ENCODE assay signal across 1 cellular context in the genomic region with DNA sequence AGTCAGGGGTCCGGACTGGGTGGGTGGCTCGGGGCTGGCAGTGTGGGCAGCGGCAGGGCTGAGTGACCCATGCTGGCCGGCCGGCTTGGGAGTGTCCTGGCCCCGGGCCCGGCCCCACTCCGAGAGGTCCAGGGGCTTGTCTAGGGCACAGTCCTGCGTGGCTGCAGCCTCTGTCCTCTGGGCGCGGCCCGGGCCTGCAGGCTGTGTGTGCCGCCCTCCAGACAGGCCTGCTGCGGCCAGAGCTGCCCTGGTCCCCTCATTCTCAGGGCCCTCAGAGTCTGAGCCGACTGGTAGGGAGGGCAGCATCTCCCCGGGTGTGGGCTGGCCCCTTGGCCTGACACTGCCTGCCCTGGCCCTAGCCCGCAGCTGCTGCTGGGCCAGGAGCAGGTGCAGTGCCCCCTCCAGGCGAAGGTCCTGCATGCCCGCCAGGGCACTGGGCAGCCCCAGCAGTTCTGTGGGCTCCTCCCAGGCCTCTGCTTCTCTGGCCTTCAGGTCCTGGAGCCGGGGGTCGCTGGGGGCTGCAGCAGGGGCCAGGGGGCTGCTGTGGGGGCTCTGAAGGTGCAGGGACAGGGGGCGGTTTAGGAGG.
TF ChIP-seq lines count a peak whose summit lies in the region.

No MANE protein-coding gene starts in this region.

TF ChIP-seq in HepG2, 621 proteins besides CTCF, POLR2A, EP300 and RAD21 (continues in another document):
- TF ChIP-seq ZNF724P (CRISPR knock-in tag; IDR thresholded peaks at IDR 0.05; ENCODE audit: borderline replicate concordance) = no peak
- no peak for TF ChIP-seq ATF1 (CRISPR knock-in tag; IDR thresholded peaks at IDR 0.05)
- TF ChIP-seq ZNF75D (CRISPR knock-in tag; IDR thresholded peaks at IDR 0.05; ENCODE audit: borderline replicate concordance) = no peak
- TF ChIP-seq, protein P1, sequence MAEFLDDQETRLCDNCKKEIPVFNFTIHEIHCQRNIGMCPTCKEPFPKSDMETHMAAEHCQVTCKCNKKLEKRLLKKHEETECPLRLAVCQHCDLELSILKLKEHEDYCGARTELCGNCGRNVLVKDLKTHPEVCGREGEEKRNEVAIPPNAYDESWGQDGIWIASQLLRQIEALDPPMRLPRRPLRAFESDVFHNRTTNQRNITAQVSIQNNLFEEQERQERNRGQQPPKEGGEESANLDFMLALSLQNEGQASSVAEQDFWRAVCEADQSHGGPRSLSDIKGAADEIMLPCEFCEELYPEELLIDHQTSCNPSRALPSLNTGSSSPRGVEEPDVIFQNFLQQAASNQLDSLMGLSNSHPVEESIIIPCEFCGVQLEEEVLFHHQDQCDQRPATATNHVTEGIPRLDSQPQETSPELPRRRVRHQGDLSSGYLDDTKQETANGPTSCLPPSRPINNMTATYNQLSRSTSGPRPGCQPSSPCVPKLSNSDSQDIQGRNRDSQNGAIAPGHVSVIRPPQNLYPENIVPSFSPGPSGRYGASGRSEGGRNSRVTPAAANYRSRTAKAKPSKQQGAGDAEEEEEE (CRISPR knock-in tag; IDR thresholded peaks at IDR 0.05; ENCODE audit: borderline replicate concordance) = no peak
- TF ChIP-seq, protein P2, sequence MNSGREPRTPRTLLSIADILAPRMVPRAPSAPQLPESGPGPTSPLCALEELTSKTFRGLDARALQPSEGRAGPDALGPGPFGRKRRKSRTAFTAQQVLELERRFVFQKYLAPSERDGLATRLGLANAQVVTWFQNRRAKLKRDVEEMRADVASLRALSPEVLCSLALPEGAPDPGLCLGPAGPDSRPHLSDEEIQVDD (CRISPR knock-in tag; IDR thresholded peaks at IDR 0.05; ENCODE audit: borderline replicate concordance) = no peak
- no peak for TF ChIP-seq ZNF263 (CRISPR knock-in tag; IDR thresholded peaks at IDR 0.05)
- no peak for TF ChIP-seq ZNF12 (CRISPR knock-in tag; IDR thresholded peaks at IDR 0.05)
- TF ChIP-seq DR1 (CRISPR knock-in tag; IDR thresholded peaks at IDR 0.05) = no peak
- TF ChIP-seq PAWR (CRISPR knock-in tag; IDR thresholded peaks at IDR 0.05; ENCODE audit: borderline replicate concordance) = no peak
- TF ChIP-seq SIN3A (IDR thresholded peaks at IDR 0.05; ENCODE audit: borderline replicate concordance, low read depth, low read length) = no peak
- no peak for TF ChIP-seq CREB1 (IDR thresholded peaks at IDR 0.05)
- no peak for TF ChIP-seq CREB1 (CRISPR knock-in tag; IDR thresholded peaks at IDR 0.05)
- peak; percentile 60 for TF ChIP-seq XRCC5 (optimal IDR thresholded peaks at IDR 0.05; ENCODE audit: low read length)
- no peak for TF ChIP-seq ZNF383 (CRISPR knock-in tag; IDR thresholded peaks at IDR 0.05; ENCODE audit: borderline replicate concordance)
- TF ChIP-seq, protein P3, sequence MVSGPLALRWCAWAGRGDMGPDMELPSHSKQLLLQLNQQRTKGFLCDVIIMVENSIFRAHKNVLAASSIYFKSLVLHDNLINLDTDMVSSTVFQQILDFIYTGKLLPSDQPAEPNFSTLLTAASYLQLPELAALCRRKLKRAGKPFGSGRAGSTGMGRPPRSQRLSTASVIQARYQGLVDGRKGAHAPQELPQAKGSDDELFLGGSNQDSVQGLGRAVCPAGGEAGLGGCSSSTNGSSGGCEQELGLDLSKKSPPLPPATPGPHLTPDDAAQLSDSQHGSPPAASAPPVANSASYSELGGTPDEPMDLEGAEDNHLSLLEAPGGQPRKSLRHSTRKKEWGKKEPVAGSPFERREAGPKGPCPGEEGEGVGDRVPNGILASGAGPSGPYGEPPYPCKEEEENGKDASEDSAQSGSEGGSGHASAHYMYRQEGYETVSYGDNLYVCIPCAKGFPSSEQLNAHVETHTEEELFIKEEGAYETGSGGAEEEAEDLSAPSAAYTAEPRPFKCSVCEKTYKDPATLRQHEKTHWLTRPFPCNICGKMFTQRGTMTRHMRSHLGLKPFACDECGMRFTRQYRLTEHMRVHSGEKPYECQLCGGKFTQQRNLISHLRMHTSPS (CRISPR knock-in tag; IDR thresholded peaks at IDR 0.05; ENCODE audit: low read depth) = peak; percentile 62; the same call in 1 of the 2 replicates
- TF ChIP-seq, protein P4, sequence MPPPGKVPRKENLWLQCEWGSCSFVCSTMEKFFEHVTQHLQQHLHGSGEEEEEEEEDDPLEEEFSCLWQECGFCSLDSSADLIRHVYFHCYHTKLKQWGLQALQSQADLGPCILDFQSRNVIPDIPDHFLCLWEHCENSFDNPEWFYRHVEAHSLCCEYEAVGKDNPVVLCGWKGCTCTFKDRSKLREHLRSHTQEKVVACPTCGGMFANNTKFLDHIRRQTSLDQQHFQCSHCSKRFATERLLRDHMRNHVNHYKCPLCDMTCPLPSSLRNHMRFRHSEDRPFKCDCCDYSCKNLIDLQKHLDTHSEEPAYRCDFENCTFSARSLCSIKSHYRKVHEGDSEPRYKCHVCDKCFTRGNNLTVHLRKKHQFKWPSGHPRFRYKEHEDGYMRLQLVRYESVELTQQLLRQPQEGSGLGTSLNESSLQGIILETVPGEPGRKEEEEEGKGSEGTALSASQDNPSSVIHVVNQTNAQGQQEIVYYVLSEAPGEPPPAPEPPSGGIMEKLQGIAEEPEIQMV (CRISPR knock-in tag; IDR thresholded peaks at IDR 0.05; ENCODE audit: low read depth) = no peak
- TF ChIP-seq RFX5 (IDR thresholded peaks at IDR 0.05; ENCODE audit: low read depth, low read length) = no peak
- peak; percentile 94 for TF ChIP-seq HNRNPL (IDR thresholded peaks at IDR 0.05; ENCODE audit: low read depth, low read length)
- no peak for TF ChIP-seq NFRKB (IDR thresholded peaks at IDR 0.05)
- TF ChIP-seq ZNF674 (CRISPR knock-in tag; IDR thresholded peaks at IDR 0.05; ENCODE audit: low read depth) = no peak
- no peak for TF ChIP-seq SRY (CRISPR knock-in tag; IDR thresholded peaks at IDR 0.05)
- TF ChIP-seq ZSCAN12 (CRISPR knock-in tag; IDR thresholded peaks at IDR 0.05) = no peak
- TF ChIP-seq ZNF460 (CRISPR knock-in tag; IDR thresholded peaks at IDR 0.05; ENCODE audit: borderline replicate concordance) = no peak
- TF ChIP-seq ZNF552 (CRISPR knock-in tag; IDR thresholded peaks at IDR 0.05; ENCODE audit: borderline replicate concordance) = 0 out of 2 replicates have a peak, but pooled peaks have one; percentile 33
- no peak for TF ChIP-seq ZNF430 (CRISPR knock-in tag; IDR thresholded peaks at IDR 0.05)
- TF ChIP-seq CEBPG (CRISPR knock-in tag; IDR thresholded peaks at IDR 0.05) = no peak
- TF ChIP-seq SCMH1 (CRISPR knock-in tag; IDR thresholded peaks at IDR 0.05; ENCODE audit: borderline replicate concordance) = no peak
- no peak for TF ChIP-seq TP53 (CRISPR knock-in tag; conservative IDR thresholded peaks at IDR 0.05)
- TF ChIP-seq KLF12 (CRISPR knock-in tag; IDR thresholded peaks at IDR 0.05; ENCODE audit: borderline replicate concordance) = no peak
- TF ChIP-seq ZNF660 (CRISPR knock-in tag; IDR thresholded peaks at IDR 0.05; ENCODE audit: borderline replicate concordance, low read depth) = no peak
- no peak for TF ChIP-seq ZKSCAN5 (CRISPR knock-in tag; IDR thresholded peaks at IDR 0.05)
- TF ChIP-seq, protein P5, sequence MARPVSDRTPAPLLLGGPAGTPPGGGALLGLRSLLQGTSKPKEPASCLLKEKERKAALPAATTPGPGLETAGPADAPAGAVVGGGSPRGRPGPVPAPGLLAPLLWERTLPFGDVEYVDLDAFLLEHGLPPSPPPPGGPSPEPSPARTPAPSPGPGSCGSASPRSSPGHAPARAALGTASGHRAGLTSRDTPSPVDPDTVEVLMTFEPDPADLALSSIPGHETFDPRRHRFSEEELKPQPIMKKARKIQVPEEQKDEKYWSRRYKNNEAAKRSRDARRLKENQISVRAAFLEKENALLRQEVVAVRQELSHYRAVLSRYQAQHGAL (CRISPR knock-in tag; IDR thresholded peaks at IDR 0.05; ENCODE audit: not compliant biosample characterization) = no peak
- TF ChIP-seq, protein P6, sequence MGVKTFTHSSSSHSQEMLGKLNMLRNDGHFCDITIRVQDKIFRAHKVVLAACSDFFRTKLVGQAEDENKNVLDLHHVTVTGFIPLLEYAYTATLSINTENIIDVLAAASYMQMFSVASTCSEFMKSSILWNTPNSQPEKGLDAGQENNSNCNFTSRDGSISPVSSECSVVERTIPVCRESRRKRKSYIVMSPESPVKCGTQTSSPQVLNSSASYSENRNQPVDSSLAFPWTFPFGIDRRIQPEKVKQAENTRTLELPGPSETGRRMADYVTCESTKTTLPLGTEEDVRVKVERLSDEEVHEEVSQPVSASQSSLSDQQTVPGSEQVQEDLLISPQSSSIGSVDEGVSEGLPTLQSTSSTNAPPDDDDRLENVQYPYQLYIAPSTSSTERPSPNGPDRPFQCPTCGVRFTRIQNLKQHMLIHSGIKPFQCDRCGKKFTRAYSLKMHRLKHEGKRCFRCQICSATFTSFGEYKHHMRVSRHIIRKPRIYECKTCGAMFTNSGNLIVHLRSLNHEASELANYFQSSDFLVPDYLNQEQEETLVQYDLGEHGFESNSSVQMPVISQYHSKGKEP (CRISPR knock-in tag; IDR thresholded peaks at IDR 0.05) = no peak
- no peak for TF ChIP-seq ZNF138 (CRISPR knock-in tag; IDR thresholded peaks at IDR 0.05; ENCODE audit: low read depth)
- TF ChIP-seq MAFG (CRISPR knock-in tag; IDR thresholded peaks at IDR 0.05) = no peak
- no peak for TF ChIP-seq ZFY (CRISPR knock-in tag; IDR thresholded peaks at IDR 0.05)
- no peak for TF ChIP-seq THAP11 (CRISPR knock-in tag; IDR thresholded peaks at IDR 0.05)
- no peak for TF ChIP-seq ZNF317 (CRISPR knock-in tag; IDR thresholded peaks at IDR 0.05)
- TF ChIP-seq ZNF121 (CRISPR knock-in tag; IDR thresholded peaks at IDR 0.05) = no peak
- TF ChIP-seq, protein P7, sequence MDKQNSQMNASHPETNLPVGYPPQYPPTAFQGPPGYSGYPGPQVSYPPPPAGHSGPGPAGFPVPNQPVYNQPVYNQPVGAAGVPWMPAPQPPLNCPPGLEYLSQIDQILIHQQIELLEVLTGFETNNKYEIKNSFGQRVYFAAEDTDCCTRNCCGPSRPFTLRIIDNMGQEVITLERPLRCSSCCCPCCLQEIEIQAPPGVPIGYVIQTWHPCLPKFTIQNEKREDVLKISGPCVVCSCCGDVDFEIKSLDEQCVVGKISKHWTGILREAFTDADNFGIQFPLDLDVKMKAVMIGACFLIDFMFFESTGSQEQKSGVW (CRISPR knock-in tag; IDR thresholded peaks at IDR 0.05; ENCODE audit: borderline replicate concordance) = no peak
- TF ChIP-seq, protein P8, sequence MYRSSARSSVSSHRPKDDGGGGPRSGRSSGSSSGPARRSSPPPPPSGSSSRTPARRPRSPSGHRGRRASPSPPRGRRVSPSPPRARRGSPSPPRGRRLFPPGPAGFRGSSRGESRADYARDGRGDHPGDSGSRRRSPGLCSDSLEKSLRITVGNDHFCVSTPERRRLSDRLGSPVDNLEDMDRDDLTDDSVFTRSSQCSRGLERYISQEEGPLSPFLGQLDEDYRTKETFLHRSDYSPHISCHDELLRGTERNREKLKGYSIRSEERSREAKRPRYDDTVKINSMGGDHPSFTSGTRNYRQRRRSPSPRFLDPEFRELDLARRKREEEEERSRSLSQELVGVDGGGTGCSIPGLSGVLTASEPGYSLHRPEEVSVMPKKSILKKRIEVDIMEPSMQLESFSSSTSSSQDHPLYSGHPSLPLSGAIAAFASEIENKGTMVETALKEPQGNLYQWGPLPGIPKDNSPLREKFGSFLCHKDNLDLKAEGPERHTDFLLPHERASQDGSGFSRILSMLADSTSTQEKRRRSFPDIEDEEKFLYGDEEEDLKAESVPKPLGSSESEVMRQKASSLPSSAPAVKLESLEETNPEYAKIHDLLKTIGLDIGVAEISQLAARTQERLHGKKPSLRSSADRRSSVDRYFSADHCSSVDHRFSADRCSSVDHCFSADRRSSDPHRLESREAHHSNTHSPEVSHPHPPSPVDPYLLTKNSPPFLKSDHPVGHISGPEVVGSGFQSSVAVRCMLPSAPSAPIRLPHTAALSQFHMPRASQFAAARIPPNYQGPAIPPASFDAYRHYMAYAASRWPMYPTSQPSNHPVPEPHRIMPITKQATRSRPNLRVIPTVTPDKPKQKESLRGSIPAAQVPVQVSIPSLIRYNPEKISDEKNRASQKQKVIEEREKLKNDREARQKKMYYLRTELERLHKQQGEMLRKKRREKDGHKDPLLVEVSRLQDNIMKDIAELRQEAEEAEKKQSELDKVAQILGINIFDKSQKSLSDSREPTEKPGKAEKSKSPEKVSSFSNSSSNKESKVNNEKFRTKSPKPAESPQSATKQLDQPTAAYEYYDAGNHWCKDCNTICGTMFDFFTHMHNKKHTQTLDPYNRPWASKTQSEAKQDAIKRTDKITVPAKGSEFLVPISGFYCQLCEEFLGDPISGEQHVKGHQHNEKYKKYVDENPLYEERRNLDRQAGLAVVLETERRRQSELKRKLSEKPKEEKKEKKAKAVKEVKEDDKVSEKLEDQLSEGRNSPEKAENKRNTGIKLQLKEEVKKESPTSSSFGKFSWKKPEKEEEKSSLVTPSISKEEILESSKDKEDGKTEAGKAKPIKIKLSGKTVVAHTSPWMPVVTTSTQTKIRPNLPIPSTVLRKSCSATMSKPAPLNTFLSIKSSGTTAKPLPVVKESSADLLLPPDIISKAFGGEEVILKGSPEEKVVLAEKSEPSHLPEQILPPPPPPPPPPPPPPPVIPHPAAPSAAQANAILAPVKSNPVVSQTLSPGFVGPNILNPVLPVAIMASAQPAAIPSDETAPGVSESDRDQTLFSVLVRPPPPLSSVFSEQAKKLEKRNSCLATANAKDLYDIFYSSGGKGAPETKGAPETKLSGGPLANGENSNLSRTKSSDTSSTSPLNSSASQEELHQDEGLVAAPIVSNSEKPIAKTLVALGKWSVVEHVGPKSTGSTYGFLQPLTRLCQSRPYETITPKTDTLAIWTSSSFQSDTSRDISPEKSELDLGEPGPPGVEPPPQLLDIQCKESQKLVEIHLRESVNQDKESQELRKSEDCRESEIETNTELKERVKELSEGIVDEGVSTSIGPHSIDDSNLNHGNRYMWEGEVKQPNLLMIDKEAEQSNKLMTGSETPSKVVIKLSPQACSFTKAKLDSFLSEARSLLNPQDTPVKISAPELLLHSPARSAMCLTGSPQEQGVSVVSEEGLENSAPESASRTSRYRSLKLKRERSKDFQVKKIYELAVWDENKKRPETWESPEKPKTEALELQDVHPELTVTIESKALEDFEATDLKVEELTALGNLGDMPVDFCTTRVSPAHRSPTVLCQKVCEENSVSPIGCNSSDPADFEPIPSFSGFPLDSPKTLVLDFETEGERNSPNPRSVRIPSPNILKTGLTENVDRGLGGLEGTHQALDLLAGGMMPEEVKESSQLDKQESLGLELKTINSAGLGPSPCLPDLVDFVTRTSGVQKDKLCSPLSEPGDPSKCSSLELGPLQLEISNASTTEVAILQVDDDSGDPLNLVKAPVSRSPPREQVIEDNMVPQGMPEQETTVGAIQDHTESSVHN (CRISPR knock-in tag; IDR thresholded peaks at IDR 0.05) = no peak
- TF ChIP-seq ZNF530 (CRISPR knock-in tag; IDR thresholded peaks at IDR 0.05; ENCODE audit: low read depth) = no peak
- no peak for TF ChIP-seq ZNF251 (CRISPR knock-in tag; IDR thresholded peaks at IDR 0.05)
